Comparison of ENCODE assay signal across 6 cellular contexts in the genomic region with DNA sequence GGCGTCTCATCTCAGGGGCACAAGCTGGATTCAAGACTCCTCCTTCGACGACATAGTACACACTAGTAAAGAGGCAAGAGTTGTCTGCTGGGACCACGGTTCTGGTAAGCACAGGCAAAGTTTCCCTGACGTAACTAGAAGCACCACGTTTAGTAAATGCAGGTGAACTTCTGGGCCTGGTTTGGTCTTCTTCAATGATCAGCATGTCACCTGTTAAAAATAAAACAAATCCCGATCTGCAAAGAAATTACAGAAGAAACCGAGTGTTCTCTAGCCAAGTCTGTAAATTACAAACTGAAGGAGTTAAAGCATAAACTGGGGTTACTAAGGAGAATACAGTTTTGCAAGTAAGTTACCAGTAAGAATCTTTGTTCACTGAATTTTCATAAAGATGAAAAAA. TPM values are rescaled to one million over a fixed set of nuclear protein-coding genes. Genes with fewer than 3 reads are reported as not detected.
A peak's percentile ranks its signal among the peaks of the same experiment; 100 is the strongest.
DNase-seq lines count a peak whose midpoint lies in the region; ATAC-seq and TF ChIP-seq lines count a peak whose summit lies in the region.

No MANE protein-coding gene starts in this region.

- H3K36me3 Mint-ChIP-seq in activated CD4-positive, alpha-beta T cell treated with anti-CD3 and anti-CD28 coated beads, Interleukin-2, amount 10 ng/mL, durations not matched to agents 24 days and 14 days (ENCODE audit: low read depth), result peaks cover 34% of the 10 kb centered on the region

- H3K27me3 Mint-ChIP-seq in activated CD4-positive, alpha-beta T cell treated with anti-CD3 and anti-CD28 coated beads, Interleukin-2, amount 10 ng/mL, durations not matched to agents 24 days and 14 days, result peaks cover 2% of the 10 kb centered on the region

- no peak overlapping the region for H3K27ac ChIP-seq in stomach smooth muscle (ENCODE audit: low read length)
- no peak overlapping the region for H3K27ac ChIP-seq in effector memory CD4-positive, alpha-beta T cell (ENCODE audit: insufficient read depth, low read length, poor library complexity, severe bottlenecking)

- H3K9me3 ChIP-seq in stomach smooth muscle (ENCODE audit: control insufficient read depth in 2 of 2, low read length in 2 of 2), result no peaks in the 10 kb centered on the region
- H3K9me3 ChIP-seq in effector memory CD4-positive, alpha-beta T cell (ENCODE audit: control insufficient read depth, low read length), result no peaks in the 10 kb centered on the region

- H3K4me3 ChIP-seq in epithelial cell of proximal tubule (ENCODE audit: low read depth, low read length) (peak overlapping the region; percentile 96), stomach smooth muscle (ENCODE audit: low read length in 2 of 2) (peak overlapping the region; percentile 2 to 95)
- no peak overlapping the region for H3K4me3 ChIP-seq in effector memory CD4-positive, alpha-beta T cell (ENCODE audit: insufficient read depth, low read depth, low read length, poor library complexity, severe bottlenecking)

- peaks cover 50% of the 10 kb centered on the region for H3K4me1 Mint-ChIP-seq in activated CD4-positive, alpha-beta T cell treated with anti-CD3 and anti-CD28 coated beads, Interleukin-2, amount 10 ng/mL, durations not matched to agents 24 days and 14 days

- peak overlapping the region; percentile 98 for H3K4me3 Mint-ChIP-seq in activated CD4-positive, alpha-beta T cell treated with anti-CD3 and anti-CD28 coated beads, Interleukin-2, amount 10 ng/mL, durations not matched to agents 24 days and 14 days

- no peak for DNase-seq in activated CD4-positive, alpha-beta T cell treated with anti-CD3 and anti-CD28 coated beads, Interleukin-2, amount 10 ng/mL, durations not matched to agents 24 days and 14 days
- DNase-seq in activated CD4-positive, alpha-beta T cell treated with anti-CD3 and anti-CD28 coated beads, Interleukin-2, amount 50 U/mL, for 1 hour, result no peak
- no peak for DNase-seq in epithelial cell of proximal tubule (ENCODE audit: low read depth)
- DNase-seq in effector memory CD4-positive, alpha-beta T cell, result no peak

- ATAC-seq in HG02884 (IDR thresholded peaks at IDR 0.05; ENCODE audit: unreplicated experiment), result no peak

- no peaks in the 10 kb centered on the region for H3K9me3 Mint-ChIP-seq in activated CD4-positive, alpha-beta T cell treated with anti-CD3 and anti-CD28 coated beads, Interleukin-2, amount 10 ng/mL, durations not matched to agents 24 days and 14 days

- H3K36me3 ChIP-seq in stomach smooth muscle (ENCODE audit: control insufficient read depth in 2 of 2, insufficient read depth in 2 of 2, low read length in 2 of 2), result peaks cover 9 to 12% of the 10 kb centered on the region in 2 donors
- peaks cover 16% of the 10 kb centered on the region for H3K36me3 ChIP-seq in effector memory CD4-positive, alpha-beta T cell (ENCODE audit: control insufficient read depth, insufficient read depth, low read length)

- H3K4me1 ChIP-seq in stomach smooth muscle (ENCODE audit: control insufficient read depth, insufficient read depth, low read length), result peaks cover 19% of the 10 kb centered on the region
- H3K4me1 ChIP-seq in effector memory CD4-positive, alpha-beta T cell (ENCODE audit: control insufficient read depth, insufficient read depth, low read length, poor library complexity, severe bottlenecking), result peaks cover 20% of the 10 kb centered on the region

- peak overlapping the region; percentile 1 to 94 for H3K9ac ChIP-seq in stomach smooth muscle (ENCODE audit: low read length in 2 of 2)

- no peaks in the 10 kb centered on the region for H3K27me3 ChIP-seq in stomach smooth muscle (ENCODE audit: control insufficient read depth in 1 of 2, insufficient read depth in 2 of 2, low read length in 2 of 2)
- no peaks in the 10 kb centered on the region for H3K27me3 ChIP-seq in effector memory CD4-positive, alpha-beta T cell (replicated peaks; ENCODE audit: control insufficient read depth, insufficient read depth, low read length, poor library complexity, severe bottlenecking)

- TF ChIP-seq CTCF in epithelial cell of proximal tubule (conservative IDR thresholded peaks at IDR 0.05; ENCODE audit: low read depth, low read length), result no peak

- H3K27ac Mint-ChIP-seq in activated CD4-positive, alpha-beta T cell treated with anti-CD3 and anti-CD28 coated beads, Interleukin-2, amount 10 ng/mL, durations not matched to agents 24 days and 14 days, result peak overlapping the region; percentile 96

- intact Hi-C loops in activated CD4-positive, alpha-beta T cell treated with anti-CD3 and anti-CD28 coated beads, Interleukin-2, amount 10 ng/mL, durations not matched to agents 24 days and 14 days (cut with micrococcal nuclease), result no loop called here

RNA-seq across cellular contexts. Expression of gene YOD1, which starts 1.5 kb away (rescaled TPM):
- 7.8 and 8.0 TPM in 2 replicates for total RNA-seq in activated CD4-positive, alpha-beta T cell treated with anti-CD3 and anti-CD28 coated beads, Interleukin-2, amount 10 ng/mL, durations not matched to agents 24 days and 14 days
- 6.7 TPM in 2 replicates for total RNA-seq in epithelial cell of proximal tubule

RNA-seq across cellular contexts. Expression of gene PFKFB2, which starts 3.6 kb away (rescaled TPM):
- 2.6 and 3.5 TPM in 2 replicates for total RNA-seq in activated CD4-positive, alpha-beta T cell treated with anti-CD3 and anti-CD28 coated beads, Interleukin-2, amount 10 ng/mL, durations not matched to agents 24 days and 14 days
- 3.8 and 5.1 TPM in 2 replicates for total RNA-seq in epithelial cell of proximal tubule

RNA-seq across cellular contexts. Expression of gene C1orf116, which starts 17.0 kb away (rescaled TPM):
- total RNA-seq in activated CD4-positive, alpha-beta T cell treated with anti-CD3 and anti-CD28 coated beads, Interleukin-2, amount 10 ng/mL, durations not matched to agents 24 days and 14 days, result not detected in 2 replicates
- 21.6 and 22.5 TPM in 2 replicates for total RNA-seq in epithelial cell of proximal tubule

RNA-seq across cellular contexts. Expression of gene C4BPB, which starts 39.1 kb away (rescaled TPM):
- 0.43 and 0.82 TPM in 2 replicates for total RNA-seq in activated CD4-positive, alpha-beta T cell treated with anti-CD3 and anti-CD28 coated beads, Interleukin-2, amount 10 ng/mL, durations not matched to agents 24 days and 14 days
- not detected in 2 replicates for total RNA-seq in epithelial cell of proximal tubule

RNA-seq across cellular contexts. Expression of gene C4BPA, which starts 54.5 kb away (rescaled TPM):
- total RNA-seq in activated CD4-positive, alpha-beta T cell treated with anti-CD3 and anti-CD28 coated beads, Interleukin-2, amount 10 ng/mL, durations not matched to agents 24 days and 14 days, result not detected in 2 replicates
- not detected in 2 replicates for total RNA-seq in epithelial cell of proximal tubule

Comparison
In these comparisons a context has a peak if more than half of its experiments do, and no peak if none do; other contexts are left out.
1. RNA of gene C1orf116, which starts 17.0 kb away (total RNA-seq): 21.6 to 22.5 TPM in epithelial cell of proximal tubule; not detected in activated CD4-positive, alpha-beta T cell treated with anti-CD3 and anti-CD28 coated beads, Interleukin-2, amount 10 ng/mL, durations not matched to agents 24 days and 14 days; every median in the first group is over 10 times any median in the second.